Comparison of ENCODE assay signal across 10 cellular contexts in the genomic region with DNA sequence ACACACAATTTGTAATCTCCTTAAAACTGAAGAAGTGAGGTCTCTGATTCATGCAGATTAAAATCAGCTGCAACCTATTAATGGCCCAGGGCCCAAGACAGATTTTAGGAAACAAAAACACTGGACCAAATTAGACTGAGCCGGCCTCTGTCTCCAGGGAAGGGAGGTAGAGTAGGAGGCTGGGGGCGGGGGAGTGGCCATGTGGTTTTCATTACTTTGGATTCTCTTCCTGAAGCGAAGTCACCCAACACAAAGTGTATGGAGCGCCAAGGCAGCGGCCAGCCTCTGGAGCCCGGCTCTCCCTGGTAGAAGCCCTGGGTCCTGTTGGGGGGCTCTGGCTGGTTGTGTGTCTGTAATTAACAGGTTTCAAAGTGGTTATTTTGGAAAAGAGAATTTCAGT.
A peak's percentile ranks its signal among the peaks of the same experiment; 100 is the strongest.
DNase-seq lines count a peak whose midpoint lies in the region; ATAC-seq and TF ChIP-seq lines count a peak whose summit lies in the region.
"Had no signal": no experiment of that assay in that cellular context is flagged by ENCODE, and none has a peak within 500 bp of the region (broad histone marks: within the 10 kb centered on the region; RNA-seq: fewer than 3 reads in every experiment).

No MANE protein-coding gene starts in this region.

- intact Hi-C loops in CD8-positive, alpha-beta T cell (cut with DNase I, micrococcal nuclease): no loop called here

- no peak for TF ChIP-seq POLR2A in tibial nerve (IDR thresholded peaks at IDR 0.05)

- no peak for ATAC-seq in CD8-positive, alpha-beta T cell

- CTCF ChIA-PET in HEK293 (lab: Yijun Ruan, JAX): no interaction called here
- CTCF ChIA-PET in CD8-positive, alpha-beta T cell (lab: Charles Lee): interaction anchor here (2.4 kb wide), 1 partner anchor 306 kb away, joined by 7 read pairs; no protein-coding TSS in a partner anchor

- H3K27ac Mint-ChIP-seq in CD8-positive, alpha-beta T cell: no peak overlapping the region

- H3K4me3 Mint-ChIP-seq in CD8-positive, alpha-beta T cell: no peak overlapping the region

- no peaks in the 10 kb centered on the region for H3K27me3 Mint-ChIP-seq in CD8-positive, alpha-beta T cell (ENCODE audit: low read depth)

- H3K9me3 ChIP-seq in HEK293 (ENCODE audit: control insufficient read depth, insufficient read depth, low read depth, low read length) (no peaks in the 10 kb centered on the region), muscle layer of colon (ENCODE audit: low read length) (no peaks in the 10 kb centered on the region), tibial nerve (no peaks in the 10 kb centered on the region)
- H3K9me3 ChIP-seq in CD8-positive, alpha-beta T cell (ENCODE audit: low read length): no peaks in the 10 kb centered on the region

- H3K27ac ChIP-seq in HEK293 (ENCODE audit: extremely low read depth, low read depth, low read length) (no peak overlapping the region), coronary artery (peak overlapping the region; percentile 32 to 44), muscle layer of colon (ENCODE audit: low read depth, low read length) (peak overlapping the region; percentile 78), tibial nerve (peak overlapping the region; percentile 46 to 87 (median 66))
- H3K27ac ChIP-seq in CD8-positive, alpha-beta T cell (ENCODE audit: low read depth, low read length): no peak overlapping the region

- no peaks in the 10 kb centered on the region for H3K36me3 Mint-ChIP-seq in CD8-positive, alpha-beta T cell

- no peak overlapping the region for H3K9ac ChIP-seq in muscle layer of colon (ENCODE audit: low read length)

- WGBS in tibial nerve, 2 donors: 40 to 55% methylated on average over 6 of the region's 6 CpGs

- DNase-seq in coronary artery (ENCODE audit: low spot score) (no peak), tibial nerve (ENCODE audit: low spot score in 2 of 2) (peak; percentile 52 to 80), HT-29 (ENCODE audit: low spot score) (no peak), T-helper 9 cell (no peak), NCI-H1417 treated with DMSO at 0.1 percent for 48 hours (lab: John Stamatoyannopoulos, UW) (no peak)
- DNase-seq in CD8-positive, alpha-beta T cell: no peak
- DNase-seq: NCI-H1694, SW 1271 had no signal

- POLR2A ChIA-PET in HEK293 (lab: Yijun Ruan, JAX): no interaction called here
- POLR2A ChIA-PET in CD8-positive, alpha-beta T cell (lab: Charles Lee): interaction anchor here (0.6 to 1.2 kb wide), 3 partner anchors 26 to 69 kb away, joined by 3 to 4 read pairs (median 4); no protein-coding TSS in a partner anchor

- no peaks in the 10 kb centered on the region for H3K27me3 ChIP-seq in muscle layer of colon (ENCODE audit: control insufficient read depth in 1 of 2, insufficient read depth in 2 of 2, low read length in 2 of 2)
- H3K27me3 ChIP-seq in tibial nerve: no peaks in the 10 kb centered on the region
- H3K27me3 ChIP-seq in CD8-positive, alpha-beta T cell (ENCODE audit: insufficient read depth, low read length): no peaks in the 10 kb centered on the region

- peak in 1 of 2 donors; percentile 65 for TF ChIP-seq EP300 in tibial nerve (IDR thresholded peaks at IDR 0.05)

- H3K4me1 Mint-ChIP-seq in CD8-positive, alpha-beta T cell (ENCODE audit: low read depth): peaks cover 71% of the 10 kb centered on the region

- H3K9me3 Mint-ChIP-seq in CD8-positive, alpha-beta T cell: no peaks in the 10 kb centered on the region

- H3K4me1 ChIP-seq in HEK293 (ENCODE audit: control insufficient read depth, insufficient read depth, low read length) (no peaks in the 10 kb centered on the region), muscle layer of colon (ENCODE audit: insufficient read depth, low read length) (peaks cover 75% of the 10 kb centered on the region), tibial nerve (peaks cover 0 to 62% (median 28%) of the 10 kb centered on the region in 4 donors)
- peaks cover 55% of the 10 kb centered on the region for H3K4me1 ChIP-seq in CD8-positive, alpha-beta T cell (ENCODE audit: insufficient read depth, low read length)

- H3K4me3 ChIP-seq in HEK293 (ENCODE audit: low read depth, low read length): no peak overlapping the region
- no peak overlapping the region for H3K4me3 ChIP-seq in coronary artery
- H3K4me3 ChIP-seq in muscle layer of colon (ENCODE audit: low read depth in 1 of 2, low read length in 2 of 2): no peak overlapping the region
- no peak overlapping the region for H3K4me3 ChIP-seq in tibial nerve
- no peak overlapping the region for H3K4me3 ChIP-seq in CD8-positive, alpha-beta T cell (ENCODE audit: low read depth, low read length)

- TF ChIP-seq CTCF in HEK293 (tag by site-specific recombination; IDR thresholded peaks at IDR 0.05) (no peak), coronary artery (IDR thresholded peaks at IDR 0.05) (no peak), tibial nerve (IDR thresholded peaks at IDR 0.05) (no peak)
- no peak for TF ChIP-seq CTCF in CD8-positive, alpha-beta T cell (IDR thresholded peaks at IDR 0.05)

- H3K36me3 ChIP-seq in HEK293 (ENCODE audit: control insufficient read depth in 2 of 2, insufficient read depth in 1 of 2, low read length in 2 of 2) (no peaks in the 10 kb centered on the region), muscle layer of colon (ENCODE audit: insufficient read depth, low read length) (no peaks in the 10 kb centered on the region), tibial nerve (no peaks in the 10 kb centered on the region)
- no peaks in the 10 kb centered on the region for H3K36me3 ChIP-seq in CD8-positive, alpha-beta T cell (ENCODE audit: insufficient read depth, low read length)

TF ChIP-seq in HEK293, 187 proteins besides CTCF, POLR2A, EP300 and RAD21:
- TF ChIP-seq ZBTB20 (tag by site-specific recombination; IDR thresholded peaks at IDR 0.05): no peak
- peak; percentile 53 for TF ChIP-seq ZFHX2 (tag by site-specific recombination; conservative IDR thresholded peaks at IDR 0.05)
- no peak for TF ChIP-seq ZNF664 (tag by site-specific recombination; IDR thresholded peaks at IDR 0.05)
- no peak for TF ChIP-seq ZNF175 (tag by site-specific recombination; IDR thresholded peaks at IDR 0.05)
- peak; percentile 37; the same call in 1 of the 2 replicates for TF ChIP-seq EGR2 (tag by site-specific recombination; IDR thresholded peaks at IDR 0.05; ENCODE audit: low read depth)
- no peak for TF ChIP-seq ZNF677 (tag by site-specific recombination; IDR thresholded peaks at IDR 0.05)

Comparison
In these comparisons a context has a peak if more than half of its experiments do, and no peak if none do; other contexts are left out.
1. H3K27ac ChIP-seq: peak in coronary artery (2 of 2), muscle layer of colon (single experiment) and tibial nerve (4 of 4); none in HEK293 (single experiment) and CD8-positive, alpha-beta T cell (single experiment).
2. DNase-seq: peak in tibial nerve (2 of 2); none in coronary artery (single experiment), HT-29 (single experiment), T-helper 9 cell (single experiment), NCI-H1417 treated with DMSO at 0.1 percent for 48 hours (single experiment) and CD8-positive, alpha-beta T cell (0 of 7).